16 cellular contexts compared by ENCODE assay signal in genomic region chr2:8565399-8566154, GRCh38.
DNase-seq lines count a peak whose midpoint lies in the region; ATAC-seq and TF ChIP-seq lines count a peak whose summit lies in the region.
"Had no signal": no experiment of that assay in that cellular context is flagged by ENCODE, and none has a peak within 500 bp of the region (broad histone marks: within the 10 kb centered on the region; RNA-seq: fewer than 3 reads in every experiment).

No MANE protein-coding gene starts in this region.

- H4K8ac ChIP-seq in neuronal stem cell (ENCODE audit: low read depth, low read length) = no peak overlapping the region

- no peaks in the 10 kb centered on the region for H4K20me1 ChIP-seq in OCI-LY1 (ENCODE audit: insufficient read depth, low read length)

- H2AFZ ChIP-seq in OCI-LY1 (ENCODE audit: low read length) (no peak overlapping the region), neuronal stem cell (ENCODE audit: low read length) (no peak overlapping the region)

- peaks cover 70% of the 10 kb centered on the region for H3K36me3 ChIP-seq in OCI-LY1 (ENCODE audit: insufficient read depth, low read length)
- no peaks in the 10 kb centered on the region for H3K36me3 ChIP-seq in neuronal stem cell (replicated peaks in 1 of 2; ENCODE audit: control insufficient read depth in 2 of 2, insufficient read depth in 2 of 2, low read length in 2 of 2)
- H3K36me3 ChIP-seq in stomach = no peaks in the 10 kb centered on the region
- no peaks in the 10 kb centered on the region for H3K36me3 ChIP-seq in upper lobe of left lung

- H3K4ac ChIP-seq in neuronal stem cell (ENCODE audit: low read length) = no peak overlapping the region

- no peak overlapping the region for H2BK12ac ChIP-seq in neuronal stem cell (ENCODE audit: low read length)

- H3K4me1 ChIP-seq in OCI-LY1 (ENCODE audit: insufficient read depth, low read length, severe bottlenecking) (peaks cover 51% of the 10 kb centered on the region), neuronal stem cell (ENCODE audit: control insufficient read depth in 2 of 2, insufficient read depth in 1 of 2, low read depth in 1 of 2, low read length in 2 of 2) (no peaks in the 10 kb centered on the region), stomach (no peaks in the 10 kb centered on the region), upper lobe of left lung (no peaks in the 10 kb centered on the region)

- H3K23ac ChIP-seq in neuronal stem cell (ENCODE audit: low read depth, low read length, poor library complexity) = no peak overlapping the region

- H3K18ac ChIP-seq in neuronal stem cell (ENCODE audit: low read length) = peak overlapping the region; percentile 38

- no peak overlapping the region for H4K91ac ChIP-seq in neuronal stem cell (ENCODE audit: low read depth, low read length, poor library complexity)

- no peak overlapping the region for H2BK120ac ChIP-seq in neuronal stem cell (ENCODE audit: low read depth, low read length)

- no peaks in the 10 kb centered on the region for H3K9me2 ChIP-seq in OCI-LY1 (ENCODE audit: low read depth, low read length)

- H2AK5ac ChIP-seq in neuronal stem cell (ENCODE audit: low read depth, low read length) = peak overlapping the region; percentile 30

- H3K4me3 ChIP-seq in OCI-LY1 (ENCODE audit: low read depth, low read length, poor library complexity, severe bottlenecking) = no peak overlapping the region
- no peak overlapping the region for H3K4me3 ChIP-seq in coronary artery
- H3K4me3 ChIP-seq in neuronal stem cell (ENCODE audit: low read length in 2 of 2) = no peak overlapping the region
- H3K4me3 ChIP-seq in stomach = no peak overlapping the region
- no peak overlapping the region for H3K4me3 ChIP-seq in upper lobe of left lung
- H3K4me3 ChIP-seq: K562 had no signal

- no CpG with 5 or more reads among the region's 13 CpGs for WGBS in neuronal stem cell (ENCODE audit: extremely low coverage in 2 of 2, insufficient read length in 2 of 2, insufficient replicate concordance in 1 of 2), 2 donors
- 80 to 95% (median 91%) methylated on average over 10 to 13 of the region's 13 CpGs for WGBS in stomach, 5 donors
- WGBS in upper lobe of left lung, 2 donors = 87% methylated on average over 3 to 13 of the region's 13 CpGs

- no peak overlapping the region for H3K9ac ChIP-seq in OCI-LY1 (ENCODE audit: low read length)
- no peak overlapping the region for H3K9ac ChIP-seq in neuronal stem cell (ENCODE audit: low read depth, low read length, poor library complexity)

- H2BK15ac ChIP-seq in neuronal stem cell (ENCODE audit: low read length) = no peak overlapping the region

- H3K79me1 ChIP-seq in neuronal stem cell (ENCODE audit: low read depth, low read length) = no peaks in the 10 kb centered on the region

- no peak for TF ChIP-seq CTCF in OCI-LY1 (IDR thresholded peaks at IDR 0.05; ENCODE audit: low read length)
- TF ChIP-seq CTCF in coronary artery (IDR thresholded peaks at IDR 0.05) = no peak
- no peak for TF ChIP-seq CTCF in stomach (IDR thresholded peaks at IDR 0.05)
- TF ChIP-seq CTCF in upper lobe of left lung (IDR thresholded peaks at IDR 0.05) = no peak

- H3K27me3 ChIP-seq in OCI-LY1 (ENCODE audit: insufficient read depth, low read length) = no peaks in the 10 kb centered on the region
- H3K27me3 ChIP-seq in neuronal stem cell (ENCODE audit: control insufficient read depth in 3 of 3, insufficient read depth in 3 of 3, low read depth in 1 of 3, low read length in 3 of 3) = no peaks in the 10 kb centered on the region
- H3K27me3 ChIP-seq in stomach = no peaks in the 10 kb centered on the region
- H3K27me3 ChIP-seq in upper lobe of left lung = no peaks in the 10 kb centered on the region

- peak overlapping the region; percentile 75 for H3K27ac ChIP-seq in OCI-LY1 (ENCODE audit: low read depth, low read length, poor library complexity, severe bottlenecking)
- no peak overlapping the region for H3K27ac ChIP-seq in coronary artery
- no peak overlapping the region for H3K27ac ChIP-seq in neuronal stem cell (replicated peaks; ENCODE audit: low read length)
- no peak overlapping the region for H3K27ac ChIP-seq in stomach
- no peak overlapping the region for H3K27ac ChIP-seq in upper lobe of left lung
- H3K27ac ChIP-seq: HL-60 had no signal

- H3K79me2 ChIP-seq in OCI-LY1 (ENCODE audit: insufficient read depth, low read length) = 0 out of 2 replicates have a peak, but pooled peaks cover 3% of the 10 kb centered on the region

- no peaks in the 10 kb centered on the region for H3F3A ChIP-seq in OCI-LY1 (ENCODE audit: insufficient read depth, low read length)

- no peak overlapping the region for H3K14ac ChIP-seq in neuronal stem cell (ENCODE audit: low read length)

- no peak for TF ChIP-seq EP300 in stomach (IDR thresholded peaks at IDR 0.05)
- no peak for TF ChIP-seq EP300 in upper lobe of left lung (IDR thresholded peaks at IDR 0.05)

- ATAC-seq in upper lobe of left lung (ENCODE audit: low FRiP score in 2 of 2) = no peak
- ATAC-seq: K562, PC-3 had no signal

- H3K4me2 ChIP-seq in OCI-LY1 (ENCODE audit: low read length) = no peak overlapping the region
- H3K4me2 ChIP-seq in neuronal stem cell (ENCODE audit: insufficient read depth, low read length, poor library complexity, severe bottlenecking) = no peak overlapping the region

- TF ChIP-seq POLR2A in stomach (IDR thresholded peaks at IDR 0.05) (no peak), upper lobe of left lung (IDR thresholded peaks at IDR 0.05) (no peak)

- no peak overlapping the region for H2BK5ac ChIP-seq in neuronal stem cell (ENCODE audit: low read length)

- DNase-seq in coronary artery (ENCODE audit: low spot score) = peak; percentile 62
- no peak for DNase-seq in neuronal stem cell (ENCODE audit: low spot score)
- peak; percentile 13 for DNase-seq in stomach
- no peak for DNase-seq in NCI-H2107 treated with DMSO at 0.1 percent for 48 hours (lab: John Stamatoyannopoulos, UW; ENCODE audit: unreplicated experiment)
- no peak for DNase-seq in MV-4-11 (lab: John Stamatoyannopoulos, UW)
- no peak for DNase-seq in upper lobe of left lung
- DNase-seq: DMS79 treated with DMSO at 0.1 percent for 48 hours, GF-D8, GOT3, NCI-H1092, NCI-H2107, NCI-H69, PC-3 had no signal

- intact Hi-C loops in stomach (cut with DNase I; ENCODE audit: low total_unique reads) = no loop called here

- peaks cover 11% of the 10 kb centered on the region for H3K9me3 ChIP-seq in OCI-LY1 (ENCODE audit: low read length)
- peaks cover 0 to 4% of the 10 kb centered on the region in 2 donors for H3K9me3 ChIP-seq in neuronal stem cell (replicated peaks in 1 of 2; ENCODE audit: control insufficient read depth in 2 of 2, insufficient read depth in 1 of 2, low read depth in 1 of 2, low read length in 2 of 2)
- peaks cover 0 to 13% (median 3%) of the 10 kb centered on the region in 4 donors for H3K9me3 ChIP-seq in stomach
- peaks cover 0 to 5% (median 0%) of the 10 kb centered on the region in 4 donors for H3K9me3 ChIP-seq in upper lobe of left lung

Comparison
In these comparisons a context has a peak if more than half of its experiments do, and no peak if none do; other contexts are left out.
1. DNase-seq: peak in coronary artery (single experiment) and stomach (single experiment); none in neuronal stem cell (single experiment), NCI-H2107 treated with DMSO at 0.1 percent for 48 hours (single experiment), MV-4-11 (single experiment) and upper lobe of left lung (0 of 2).